ENCODE assay signal across 10 cellular contexts in genomic region chr5:159417170-159417569, GRCh38.
"Had no signal": no experiment of that assay in that cellular context is flagged by ENCODE, and none has a peak within 500 bp of the region (broad histone marks: within the 10 kb centered on the region; RNA-seq: fewer than 3 reads in every experiment).

No MANE protein-coding gene starts in this region.

- H3K4me3 ChIP-seq: GM23248, GM23338, HAP-1 had no signal

- H3K9ac ChIP-seq: GM23248 had no signal

- FAIRE-seq: H1, H54 had no signal

- H3K36me3 ChIP-seq: HAP-1 had no signal

- H3K4me2 ChIP-seq: GM23338 had no signal

- H3K9me3 ChIP-seq: HAP-1 had no signal

- H3K27ac ChIP-seq: GM23248 had no signal

- DNase-seq: GM23248, GOT3, H7, HCEC 1CT, HFFc6 had no signal

- H3K9me3 Mint-ChIP-seq: GM23338, HFFc6 had no signal

- H2AFZ ChIP-seq: GM23248, GM23338 had no signal

- ATAC-seq: GM23338, HCT116 had no signal

- H3K4me1 ChIP-seq: HAP-1 had no signal

- H3K27ac Mint-ChIP-seq: GM23338, HFFc6 had no signal

- H3K4me3 Mint-ChIP-seq: GM23338, HFFc6 had no signal
